8 cellular contexts compared by ENCODE assay signal in the genomic region with DNA sequence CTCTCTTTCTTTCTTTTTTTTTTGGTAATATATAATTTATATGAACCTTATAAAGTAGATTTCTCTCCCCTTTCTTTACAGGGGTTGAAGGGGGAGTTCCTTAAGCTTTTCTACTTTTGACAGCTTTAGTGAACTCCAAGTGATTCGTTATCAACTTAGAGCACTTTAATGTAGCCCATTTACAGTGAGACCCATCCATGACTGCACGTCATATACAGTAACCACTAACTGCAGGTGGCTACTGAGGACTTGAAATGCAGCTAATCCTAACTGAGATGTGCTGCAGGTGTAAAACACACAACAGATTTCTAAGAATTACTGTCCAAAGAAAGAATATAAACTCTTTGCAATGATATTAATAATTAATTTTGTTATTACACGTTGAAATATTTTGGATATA. TPM values are rescaled to one million over a fixed set of nuclear protein-coding genes. Genes with fewer than 3 reads are reported as not detected.
DNase-seq lines count a peak whose midpoint lies in the region; ATAC-seq and TF ChIP-seq lines count a peak whose summit lies in the region.

No MANE protein-coding gene starts in this region.

- TF ChIP-seq RAD21 in neural cell (conservative IDR thresholded peaks at IDR 0.05), result no peak

- no peaks in the 10 kb centered on the region for H4K20me1 ChIP-seq in mammary epithelial cell (ENCODE audit: insufficient read depth, low read length)
- H4K20me1 ChIP-seq in neural cell (ENCODE audit: insufficient read depth), result no peaks in the 10 kb centered on the region

- DNase-seq in CD4-positive, alpha-beta memory T cell, result peak in 1 of 5 donors; percentile 5
- DNase-seq in mammary epithelial cell (no peak), NCI-H446 (lab: John Stamatoyannopoulos, UW) (no peak), AML-193 (lab: John Stamatoyannopoulos, UW) (no peak), NCI-H187 (lab: John Stamatoyannopoulos, UW) (no peak), amygdala (lab: John Stamatoyannopoulos, UW) (no peak)

- H3K27ac Mint-ChIP-seq in CD4-positive, alpha-beta memory T cell, result no peak overlapping the region

- H3K4me2 ChIP-seq in mammary epithelial cell (ENCODE audit: insufficient read depth, low read depth, low read length) (peak overlapping the region; percentile 94), neural cell (ENCODE audit: low read length) (peak overlapping the region; percentile 82)

- H3K4me3 Mint-ChIP-seq in CD4-positive, alpha-beta memory T cell, result peak overlapping the region in 7 of 8 donors; percentile 62 to 80 (median 75)

- no peaks in the 10 kb centered on the region for H3K4me1 ChIP-seq in CD4-positive, alpha-beta memory T cell (ENCODE audit: insufficient read depth, low read length)
- H3K4me1 ChIP-seq in mammary epithelial cell (ENCODE audit: insufficient read depth, low read length), result peaks cover 3% of the 10 kb centered on the region

- in situ Hi-C loops in mammary epithelial cell (cut with MboI; ENCODE audit: low sequenced_read_pairs in 2 of 2), result no loop called here

- H3K4me3 ChIP-seq in CD4-positive, alpha-beta memory T cell (ENCODE audit: low read length in 2 of 2), result no peak overlapping the region
- peak overlapping the region; percentile 64 to 90 (median 75) for H3K4me3 ChIP-seq in mammary epithelial cell (replicated peaks in 1 of 3; ENCODE audit: insufficient read depth in 1 of 3, low read depth in 2 of 3, low read length in 3 of 3)
- H3K4me3 ChIP-seq in neural cell (ENCODE audit: low read length), result peak overlapping the region; percentile 73

- TF ChIP-seq EP300 in neural cell (conservative IDR thresholded peaks at IDR 0.05; ENCODE audit: poor library complexity, severe bottlenecking), result no peak

- H3K27me3 ChIP-seq in CD4-positive, alpha-beta memory T cell (ENCODE audit: insufficient read depth, low read length), result no peaks in the 10 kb centered on the region
- H3K27me3 ChIP-seq in mammary epithelial cell (ENCODE audit: insufficient read depth, low read length) (no peaks in the 10 kb centered on the region), neural cell (ENCODE audit: insufficient read depth, low read depth, low read length) (no peaks in the 10 kb centered on the region)

- H3K9ac ChIP-seq in mammary epithelial cell (ENCODE audit: insufficient read depth, low read length) (peak overlapping the region; percentile 82), neural cell (ENCODE audit: low read length) (peak overlapping the region; percentile 64)

- H3K36me3 ChIP-seq in CD4-positive, alpha-beta memory T cell (ENCODE audit: insufficient read depth, low read length), result no peaks in the 10 kb centered on the region
- H3K36me3 ChIP-seq in mammary epithelial cell (ENCODE audit: insufficient read depth, low read length) (no peaks in the 10 kb centered on the region), neural cell (ENCODE audit: insufficient read depth, low read length) (no peaks in the 10 kb centered on the region)

- peaks cover 0 to 10% (median 2%) of the 10 kb centered on the region in 4 donors for H3K4me1 Mint-ChIP-seq in CD4-positive, alpha-beta memory T cell

- H3K9me3 ChIP-seq in CD4-positive, alpha-beta memory T cell (ENCODE audit: control insufficient read depth in 1 of 2, low read length in 2 of 2), result no peaks in the 10 kb centered on the region
- H3K9me3 ChIP-seq in mammary epithelial cell (replicated peaks; ENCODE audit: insufficient read depth, low read length) (no peaks in the 10 kb centered on the region), neural cell (ENCODE audit: low read length) (no peaks in the 10 kb centered on the region)

- H3K79me2 ChIP-seq in mammary epithelial cell (ENCODE audit: insufficient read depth, low read length), result no peaks in the 10 kb centered on the region
- no peaks in the 10 kb centered on the region for H3K79me2 ChIP-seq in neural cell (replicated peaks; ENCODE audit: insufficient read depth, low read length)

- no peaks in the 10 kb centered on the region for H3K36me3 Mint-ChIP-seq in CD4-positive, alpha-beta memory T cell

- peak overlapping the region; percentile 96 for H2AFZ ChIP-seq in mammary epithelial cell (ENCODE audit: low read depth, low read length)
- peak overlapping the region; percentile 67 for H2AFZ ChIP-seq in neural cell (ENCODE audit: low read depth, low read length)

- H3K9me3 Mint-ChIP-seq in CD4-positive, alpha-beta memory T cell, result no peaks in the 10 kb centered on the region

- CTCF ChIA-PET in CD4-positive, alpha-beta memory T cell (lab: Charles Lee; ENCODE audit: partially characterized antibody), result no interaction called here
- CTCF ChIA-PET in mammary epithelial cell (lab: Charles Lee; ENCODE audit: low non-redundant PET), result no interaction called here

- ATAC-seq in HG03354 (IDR thresholded peaks at IDR 0.05; ENCODE audit: poor library complexity, severe bottlenecking, unreplicated experiment), result peak; percentile 59

- H3F3A ChIP-seq in neural cell (ENCODE audit: insufficient read depth, low read length, poor library complexity, severe bottlenecking), result no peaks in the 10 kb centered on the region

- dilution Hi-C loops in mammary epithelial cell (cut with HindIII; ENCODE audit: low sequenced_read_pairs), result no loop called here

- H3K27me3 Mint-ChIP-seq in CD4-positive, alpha-beta memory T cell, result peaks cover 0 to 2% of the 10 kb centered on the region in 2 donors

- H3K9me2 ChIP-seq in neural cell (ENCODE audit: insufficient read depth, low read length), result no peaks in the 10 kb centered on the region

- WGBS in mammary epithelial cell (ENCODE audit: low coverage, missing lambda C conversion rate), result 9% methylated on average over 3 of the region's 3 CpGs

- intact Hi-C loops in CD4-positive, alpha-beta memory T cell (cut with micrococcal nuclease), result no loop called here
- intact Hi-C loops in mammary epithelial cell (cut with micrococcal nuclease), result loop anchor here (10.0 kb wide), 1 partner anchor 402 kb away; no protein-coding TSS in a partner anchor

- POLR2A ChIA-PET in CD4-positive, alpha-beta memory T cell (lab: Charles Lee; ENCODE audit: partially characterized antibody), result no interaction called here

- BruUV-seq in mammary epithelial cell (replicated peaks; lab: Mats Ljungman, UMichigan), result no TSS peak

- TF ChIP-seq CTCF in mammary epithelial cell (conservative IDR thresholded peaks at IDR 0.05 in 1 of 2, IDR thresholded peaks at IDR 0.05 in 1 of 2; ENCODE audit: extremely low read depth in 1 of 2, insufficient read depth in 1 of 2, low read depth in 1 of 2, low read length in 2 of 2), result no peak
- no peak for TF ChIP-seq CTCF in neural cell (IDR thresholded peaks at IDR 0.05; ENCODE audit: poor library complexity, severe bottlenecking)

- H3K27ac ChIP-seq in CD4-positive, alpha-beta memory T cell (ENCODE audit: low read depth, low read length), result no peak overlapping the region
- H3K27ac ChIP-seq in mammary epithelial cell (ENCODE audit: insufficient read depth, low read depth, low read length) (peak overlapping the region; percentile 77), neural cell (ENCODE audit: low read length) (peak overlapping the region; percentile 65)

TF ChIP-seq in neural cell, 6 proteins besides CTCF, POLR2A, EP300 and RAD21:
- no peak for TF ChIP-seq POLR2AphosphoS5 (IDR thresholded peaks at IDR 0.05)
- TF ChIP-seq EZH2 (IDR thresholded peaks at IDR 0.05; ENCODE audit: borderline replicate concordance, insufficient read depth, low read length, poor library complexity, severe bottlenecking), result no peak
- TF ChIP-seq TAF1 (IDR thresholded peaks at IDR 0.05; ENCODE audit: low read depth), result no peak
- no peak for TF ChIP-seq SMC3 (conservative IDR thresholded peaks at IDR 0.05; ENCODE audit: poor library complexity)
- TF ChIP-seq, protein P1, sequence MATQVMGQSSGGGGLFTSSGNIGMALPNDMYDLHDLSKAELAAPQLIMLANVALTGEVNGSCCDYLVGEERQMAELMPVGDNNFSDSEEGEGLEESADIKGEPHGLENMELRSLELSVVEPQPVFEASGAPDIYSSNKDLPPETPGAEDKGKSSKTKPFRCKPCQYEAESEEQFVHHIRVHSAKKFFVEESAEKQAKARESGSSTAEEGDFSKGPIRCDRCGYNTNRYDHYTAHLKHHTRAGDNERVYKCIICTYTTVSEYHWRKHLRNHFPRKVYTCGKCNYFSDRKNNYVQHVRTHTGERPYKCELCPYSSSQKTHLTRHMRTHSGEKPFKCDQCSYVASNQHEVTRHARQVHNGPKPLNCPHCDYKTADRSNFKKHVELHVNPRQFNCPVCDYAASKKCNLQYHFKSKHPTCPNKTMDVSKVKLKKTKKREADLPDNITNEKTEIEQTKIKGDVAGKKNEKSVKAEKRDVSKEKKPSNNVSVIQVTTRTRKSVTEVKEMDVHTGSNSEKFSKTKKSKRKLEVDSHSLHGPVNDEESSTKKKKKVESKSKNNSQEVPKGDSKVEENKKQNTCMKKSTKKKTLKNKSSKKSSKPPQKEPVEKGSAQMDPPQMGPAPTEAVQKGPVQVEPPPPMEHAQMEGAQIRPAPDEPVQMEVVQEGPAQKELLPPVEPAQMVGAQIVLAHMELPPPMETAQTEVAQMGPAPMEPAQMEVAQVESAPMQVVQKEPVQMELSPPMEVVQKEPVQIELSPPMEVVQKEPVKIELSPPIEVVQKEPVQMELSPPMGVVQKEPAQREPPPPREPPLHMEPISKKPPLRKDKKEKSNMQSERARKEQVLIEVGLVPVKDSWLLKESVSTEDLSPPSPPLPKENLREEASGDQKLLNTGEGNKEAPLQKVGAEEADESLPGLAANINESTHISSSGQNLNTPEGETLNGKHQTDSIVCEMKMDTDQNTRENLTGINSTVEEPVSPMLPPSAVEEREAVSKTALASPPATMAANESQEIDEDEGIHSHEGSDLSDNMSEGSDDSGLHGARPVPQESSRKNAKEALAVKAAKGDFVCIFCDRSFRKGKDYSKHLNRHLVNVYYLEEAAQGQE (IDR thresholded peaks at IDR 0.05; ENCODE audit: borderline replicate concordance), result no peak
- no peak for TF ChIP-seq MXI1 (conservative IDR thresholded peaks at IDR 0.05; ENCODE audit: poor library complexity, severe bottlenecking)

RNA-seq across cellular contexts. Expression of a gene that starts 0.6 kb away (rescaled TPM):
- not detected for total RNA-seq in CD4-positive, alpha-beta memory T cell
- polyA plus RNA-seq in CD4-positive, alpha-beta memory T cell, result not detected
- 1 to 10 TPM in 1 of 2 donors, under 1 TPM in 1; 0.99 to 2.2 TPM for total RNA-seq in mammary epithelial cell
- polyA plus RNA-seq in mammary epithelial cell (0.29 TPM), neural cell (11.1 and 11.8 TPM in 2 replicates)
- polyA minus RNA-seq in mammary epithelial cell (not detected), neural cell (18.5 and 19.9 TPM in 2 replicates)

RNA-seq across cellular contexts. Expression of a gene that starts 0.7 kb away (rescaled TPM):
- total RNA-seq in CD4-positive, alpha-beta memory T cell, result not detected
- polyA plus RNA-seq in CD4-positive, alpha-beta memory T cell, result not detected
- total RNA-seq in mammary epithelial cell, result under 1 TPM; 0.67 to 0.68 TPM
- 0.09 TPM for polyA plus RNA-seq in mammary epithelial cell
- polyA minus RNA-seq in mammary epithelial cell, result not detected
- 3.5 and 4.8 TPM in 2 replicates for polyA plus RNA-seq in neural cell
- 0.97 TPM in 1 of 2 replicates, not detected in the other for polyA minus RNA-seq in neural cell

Comparison
In these comparisons a context has a peak if more than half of its experiments do, and no peak if none do; other contexts are left out.
1. H3K4me3 ChIP-seq: peak in mammary epithelial cell (3 of 3) and neural cell (single experiment); none in CD4-positive, alpha-beta memory T cell (0 of 2).